14 cellular contexts compared by ENCODE assay signal in genomic region chr5:87649455-87649854, GRCh38.
"Had no signal": no experiment of that assay in that cellular context is flagged by ENCODE, and none has a peak within 500 bp of the region (broad histone marks: within the 10 kb centered on the region; RNA-seq: fewer than 3 reads in every experiment).

No MANE protein-coding gene starts in this region.

- H3K4me1 ChIP-seq: adrenal gland, esophagus squamous epithelium, psoas muscle had no signal

- ATAC-seq: left colon, psoas muscle, T-helper 17 cell had no signal

- H3K36me3 ChIP-seq: adrenal gland, esophagus squamous epithelium had no signal

- H3K27ac ChIP-seq: adrenal gland, esophagus squamous epithelium, psoas muscle had no signal

- DNase-seq: activated CD4-positive, alpha-beta T cell treated with anti-CD3 and anti-CD28 coated beads, Interleukin-2, amount 10 ng/mL, durations not matched to agents 7 days and 5 days; activated CD4-positive, CD25-positive, alpha-beta regulatory T cell; activated CD8-positive, alpha-beta memory T cell treated with anti-CD3 and anti-CD28 coated beads for 24 hours; activated naive CD4-positive, alpha-beta T cell treated with anti-CD3 and anti-CD28 coated beads, Interleukin-2, amount 50 U/mL, for 16 hours; adrenal gland; esophagus squamous epithelium; foreskin melanocyte; head of caudate nucleus; left colon; mesenchymal stem cell; psoas muscle; stimulated activated CD4-positive, alpha-beta T cell treated with anti-CD3 and anti-CD28 coated beads, Interleukin-4, amount 100 ng/mL, for 1 hour; stimulated activated CD8-positive, alpha-beta memory T cell treated with anti-CD3 and anti-CD28 coated beads, Interleukin-4, amount 100 ng/mL, for 48 hours; T-helper 17 cell had no signal

- H3K4me3 ChIP-seq: adrenal gland, esophagus squamous epithelium, psoas muscle had no signal

- H3K27me3 ChIP-seq: adrenal gland, esophagus squamous epithelium had no signal

- H3K9me3 ChIP-seq: adrenal gland, esophagus squamous epithelium, psoas muscle had no signal
